In the genomic region with DNA sequence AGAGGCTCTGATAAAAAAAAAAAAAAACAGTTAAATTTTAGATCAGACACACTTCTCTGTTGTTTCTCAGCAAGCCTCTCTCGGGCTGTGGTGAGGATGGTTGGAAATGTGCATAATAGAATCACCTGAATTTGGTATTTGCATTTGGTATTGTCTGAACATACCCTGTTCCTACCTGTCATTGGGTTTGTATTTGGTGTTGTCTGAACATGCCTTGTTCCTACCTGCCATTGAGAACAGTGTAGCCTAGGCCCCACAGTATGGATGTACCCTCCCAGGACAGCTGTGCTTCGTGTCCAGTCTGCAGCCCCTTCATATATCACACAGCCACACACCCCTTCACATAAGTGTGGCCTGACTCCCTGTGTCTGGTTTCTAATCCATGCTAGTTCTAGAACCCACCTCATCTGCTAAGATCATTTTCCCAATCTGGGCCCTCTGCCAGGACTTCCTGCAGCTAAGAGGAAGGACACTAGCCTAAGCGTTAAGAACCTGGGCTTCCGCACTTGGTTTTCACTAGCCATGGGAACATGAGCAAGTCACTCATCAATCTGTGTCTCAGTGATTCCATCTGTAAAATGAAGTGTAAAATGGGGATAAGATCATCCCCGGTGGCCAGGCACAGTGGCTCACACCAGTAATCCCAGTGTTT, we compare ENCODE assay signal across 2 cellular contexts.
TF ChIP-seq lines count a peak whose summit lies in the region.

No MANE protein-coding gene starts in this region.

TF ChIP-seq in SK-N-SH, 30 proteins besides CTCF, POLR2A, EP300 and RAD21 (continued from another document):
- TF ChIP-seq, protein P1, sequence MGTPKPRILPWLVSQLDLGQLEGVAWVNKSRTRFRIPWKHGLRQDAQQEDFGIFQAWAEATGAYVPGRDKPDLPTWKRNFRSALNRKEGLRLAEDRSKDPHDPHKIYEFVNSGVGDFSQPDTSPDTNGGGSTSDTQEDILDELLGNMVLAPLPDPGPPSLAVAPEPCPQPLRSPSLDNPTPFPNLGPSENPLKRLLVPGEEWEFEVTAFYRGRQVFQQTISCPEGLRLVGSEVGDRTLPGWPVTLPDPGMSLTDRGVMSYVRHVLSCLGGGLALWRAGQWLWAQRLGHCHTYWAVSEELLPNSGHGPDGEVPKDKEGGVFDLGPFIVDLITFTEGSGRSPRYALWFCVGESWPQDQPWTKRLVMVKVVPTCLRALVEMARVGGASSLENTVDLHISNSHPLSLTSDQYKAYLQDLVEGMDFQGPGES (IDR thresholded peaks at IDR 0.05; ENCODE audit: low read depth, low read length), result no peak
- no peak for TF ChIP-seq FOXM1 (IDR thresholded peaks at IDR 0.05; ENCODE audit: low read depth)
- TF ChIP-seq JUND (IDR thresholded peaks at IDR 0.05), result no peak
- no peak for TF ChIP-seq CHD2 (IDR thresholded peaks at IDR 0.05; ENCODE audit: low read length, partially characterized antibody)
- no peak for TF ChIP-seq SMC3 (IDR thresholded peaks at IDR 0.05; ENCODE audit: low read depth, low read length)
- no peak for TF ChIP-seq NFIC (IDR thresholded peaks at IDR 0.05; ENCODE audit: borderline replicate concordance)
- TF ChIP-seq TEAD4 (IDR thresholded peaks at IDR 0.05; ENCODE audit: borderline replicate concordance, insufficient read depth), result no peak
- TF ChIP-seq RFX5 (IDR thresholded peaks at IDR 0.05; ENCODE audit: low read length), result no peak
- TF ChIP-seq, protein P2, sequence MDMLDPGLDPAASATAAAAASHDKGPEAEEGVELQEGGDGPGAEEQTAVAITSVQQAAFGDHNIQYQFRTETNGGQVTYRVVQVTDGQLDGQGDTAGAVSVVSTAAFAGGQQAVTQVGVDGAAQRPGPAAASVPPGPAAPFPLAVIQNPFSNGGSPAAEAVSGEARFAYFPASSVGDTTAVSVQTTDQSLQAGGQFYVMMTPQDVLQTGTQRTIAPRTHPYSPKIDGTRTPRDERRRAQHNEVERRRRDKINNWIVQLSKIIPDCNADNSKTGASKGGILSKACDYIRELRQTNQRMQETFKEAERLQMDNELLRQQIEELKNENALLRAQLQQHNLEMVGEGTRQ (IDR thresholded peaks at IDR 0.05; ENCODE audit: borderline replicate concordance, low read depth, low read length), result no peak

TF ChIP-seq in SK-N-SH treated with all-trans-retinoic acid at 6 μM for 48 hours, 23 proteins besides CTCF, POLR2A, EP300 and RAD21 (continued from another document):
- TF ChIP-seq, protein P3, sequence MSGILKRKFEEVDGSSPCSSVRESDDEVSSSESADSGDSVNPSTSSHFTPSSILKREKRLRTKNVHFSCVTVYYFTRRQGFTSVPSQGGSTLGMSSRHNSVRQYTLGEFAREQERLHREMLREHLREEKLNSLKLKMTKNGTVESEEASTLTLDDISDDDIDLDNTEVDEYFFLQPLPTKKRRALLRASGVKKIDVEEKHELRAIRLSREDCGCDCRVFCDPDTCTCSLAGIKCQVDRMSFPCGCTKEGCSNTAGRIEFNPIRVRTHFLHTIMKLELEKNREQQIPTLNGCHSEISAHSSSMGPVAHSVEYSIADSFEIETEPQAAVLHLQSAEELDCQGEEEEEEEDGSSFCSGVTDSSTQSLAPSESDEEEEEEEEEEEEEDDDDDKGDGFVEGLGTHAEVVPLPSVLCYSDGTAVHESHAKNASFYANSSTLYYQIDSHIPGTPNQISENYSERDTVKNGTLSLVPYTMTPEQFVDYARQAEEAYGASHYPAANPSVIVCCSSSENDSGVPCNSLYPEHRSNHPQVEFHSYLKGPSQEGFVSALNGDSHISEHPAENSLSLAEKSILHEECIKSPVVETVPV (CRISPR knock-in tag; IDR thresholded peaks at IDR 0.05), result no peak
- TF ChIP-seq, protein P4, sequence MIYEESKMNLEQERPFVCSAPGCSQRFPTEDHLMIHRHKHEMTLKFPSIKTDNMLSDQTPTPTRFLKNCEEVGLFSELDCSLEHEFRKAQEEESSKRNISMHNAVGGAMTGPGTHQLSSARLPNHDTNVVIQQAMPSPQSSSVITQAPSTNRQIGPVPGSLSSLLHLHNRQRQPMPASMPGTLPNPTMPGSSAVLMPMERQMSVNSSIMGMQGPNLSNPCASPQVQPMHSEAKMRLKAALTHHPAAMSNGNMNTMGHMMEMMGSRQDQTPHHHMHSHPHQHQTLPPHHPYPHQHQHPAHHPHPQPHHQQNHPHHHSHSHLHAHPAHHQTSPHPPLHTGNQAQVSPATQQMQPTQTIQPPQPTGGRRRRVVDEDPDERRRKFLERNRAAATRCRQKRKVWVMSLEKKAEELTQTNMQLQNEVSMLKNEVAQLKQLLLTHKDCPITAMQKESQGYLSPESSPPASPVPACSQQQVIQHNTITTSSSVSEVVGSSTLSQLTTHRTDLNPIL (CRISPR knock-in tag; IDR thresholded peaks at IDR 0.05; ENCODE audit: low read depth), result no peak
- TF ChIP-seq ZNF70 (CRISPR knock-in tag; IDR thresholded peaks at IDR 0.05) (no peak), RARB (CRISPR knock-in tag; IDR thresholded peaks at IDR 0.05) (no peak), SNAI2 (CRISPR knock-in tag; IDR thresholded peaks at IDR 0.05) (no peak)
- TF ChIP-seq, protein P5, sequence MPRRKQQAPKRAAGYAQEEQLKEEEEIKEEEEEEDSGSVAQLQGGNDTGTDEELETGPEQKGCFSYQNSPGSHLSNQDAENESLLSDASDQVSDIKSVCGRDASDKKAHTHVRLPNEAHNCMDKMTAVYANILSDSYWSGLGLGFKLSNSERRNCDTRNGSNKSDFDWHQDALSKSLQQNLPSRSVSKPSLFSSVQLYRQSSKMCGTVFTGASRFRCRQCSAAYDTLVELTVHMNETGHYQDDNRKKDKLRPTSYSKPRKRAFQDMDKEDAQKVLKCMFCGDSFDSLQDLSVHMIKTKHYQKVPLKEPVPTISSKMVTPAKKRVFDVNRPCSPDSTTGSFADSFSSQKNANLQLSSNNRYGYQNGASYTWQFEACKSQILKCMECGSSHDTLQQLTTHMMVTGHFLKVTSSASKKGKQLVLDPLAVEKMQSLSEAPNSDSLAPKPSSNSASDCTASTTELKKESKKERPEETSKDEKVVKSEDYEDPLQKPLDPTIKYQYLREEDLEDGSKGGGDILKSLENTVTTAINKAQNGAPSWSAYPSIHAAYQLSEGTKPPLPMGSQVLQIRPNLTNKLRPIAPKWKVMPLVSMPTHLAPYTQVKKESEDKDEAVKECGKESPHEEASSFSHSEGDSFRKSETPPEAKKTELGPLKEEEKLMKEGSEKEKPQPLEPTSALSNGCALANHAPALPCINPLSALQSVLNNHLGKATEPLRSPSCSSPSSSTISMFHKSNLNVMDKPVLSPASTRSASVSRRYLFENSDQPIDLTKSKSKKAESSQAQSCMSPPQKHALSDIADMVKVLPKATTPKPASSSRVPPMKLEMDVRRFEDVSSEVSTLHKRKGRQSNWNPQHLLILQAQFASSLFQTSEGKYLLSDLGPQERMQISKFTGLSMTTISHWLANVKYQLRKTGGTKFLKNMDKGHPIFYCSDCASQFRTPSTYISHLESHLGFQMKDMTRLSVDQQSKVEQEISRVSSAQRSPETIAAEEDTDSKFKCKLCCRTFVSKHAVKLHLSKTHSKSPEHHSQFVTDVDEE (CRISPR knock-in tag; IDR thresholded peaks at IDR 0.05), result no peak
